In genomic region chrX:21374163-21374993, GRCh38 we compare ENCODE assay signal across 8 cellular contexts. TPM values are rescaled to one million over a fixed set of nuclear protein-coding genes. Genes with fewer than 3 reads are reported as not detected.
A peak's percentile ranks its signal among the peaks of the same experiment; 100 is the strongest.
DNase-seq lines count a peak whose midpoint lies in the region; ATAC-seq and TF ChIP-seq lines count a peak whose summit lies in the region.

Gene CNKSR2 (plus strand): TSS chrX:21374418. CDS start chrX:21374898, 480 bp downstream.

- H3K4me2 ChIP-seq in PC-9, result peak within 1 kb of the TSS; percentile 75

- WGBS in psoas muscle, 3 donors, result 0 to 35% (median 1%) methylated on average over 57 to 82 of the region's 94 CpGs
- WGBS in aorta, 2 donors, result 0 to 24% methylated on average over 78 to 94 of the region's 94 CpGs

- H3K27ac ChIP-seq in CD4-positive, CD25-positive, alpha-beta regulatory T cell (ENCODE audit: insufficient read depth, low read length, poor library complexity, severe bottlenecking), result peak within 1 kb of the TSS; percentile 67
- H3K27ac ChIP-seq in PC-9 (no peak within 1 kb of the TSS), psoas muscle (no peak within 1 kb of the TSS), aorta (ENCODE audit: low read depth in 1 of 2, low read length in 2 of 2) (no peak within 1 kb of the TSS)

- no peaks in the 10 kb centered on the region for H3F3A ChIP-seq in PC-9 (ENCODE audit: insufficient read depth, low read depth)

- H3K27me3 ChIP-seq in CD4-positive, CD25-positive, alpha-beta regulatory T cell (ENCODE audit: control insufficient read depth, insufficient read depth, low read length), result no peaks in the 10 kb centered on the region
- H3K27me3 ChIP-seq in PC-9 (ENCODE audit: insufficient read depth, low read depth), result peaks cover 11% of the 10 kb centered on the region; the same call in 1 of the 2 replicates
- H3K27me3 ChIP-seq in psoas muscle (ENCODE audit: insufficient read depth in 3 of 3, low read length in 2 of 3), result peaks cover 0 to 44% (median 4%) of the 10 kb centered on the region in 3 donors
- no peaks in the 10 kb centered on the region for H3K27me3 ChIP-seq in aorta (ENCODE audit: control insufficient read depth in 1 of 2, insufficient read depth in 2 of 2, low read length in 1 of 2)

- no peaks in the 10 kb centered on the region for H3K9me3 Mint-ChIP-seq in CD4-positive, CD25-positive, alpha-beta regulatory T cell

- peak within 1 kb of the TSS; percentile 89 to 96 (median 94) for H3K4me3 Mint-ChIP-seq in CD4-positive, CD25-positive, alpha-beta regulatory T cell

- no peak for TF ChIP-seq CTCF in PC-9 (conservative IDR thresholded peaks at IDR 0.05)
- TF ChIP-seq CTCF in psoas muscle (IDR thresholded peaks at IDR 0.05), result no peak

- no peaks in the 10 kb centered on the region for H3K27me3 Mint-ChIP-seq in CD4-positive, CD25-positive, alpha-beta regulatory T cell

- peak; percentile 72 to 75 for ATAC-seq in CD4-positive, CD25-positive, alpha-beta regulatory T cell (ENCODE audit: low read depth in 2 of 2)
- ATAC-seq in GM19438 (IDR thresholded peaks at IDR 0.05; ENCODE audit: low read depth, unreplicated experiment) (peak; percentile 76), Right ventricle myocardium superior (ENCODE audit: poor library complexity) (peak; percentile 87), psoas muscle (peak in 3 of 4 donors; percentile 21 to 53 (median 53)), aorta (ENCODE audit: low FRiP score) (peak; percentile 68)

- POLR2A ChIA-PET in PC-9 (lab: Charles Lee; ENCODE audit: unreplicated experiment), result no interaction called here

- CTCF ChIA-PET in PC-9 (lab: Charles Lee), result no interaction called here

- H3K9me3 ChIP-seq in CD4-positive, CD25-positive, alpha-beta regulatory T cell (ENCODE audit: control insufficient read depth in 2 of 2, low read length in 2 of 2), result no peaks in the 10 kb centered on the region
- H3K9me3 ChIP-seq in PC-9 (ENCODE audit: insufficient read depth, low read depth), result no peaks in the 10 kb centered on the region
- H3K9me3 ChIP-seq in psoas muscle, result no peaks in the 10 kb centered on the region
- H3K9me3 ChIP-seq in aorta (ENCODE audit: control insufficient read depth, low read length), result no peaks in the 10 kb centered on the region

- peak; percentile 63 to 69 (median 64) for DNase-seq in CD4-positive, CD25-positive, alpha-beta regulatory T cell
- DNase-seq in HK-2 (ENCODE audit: unreplicated experiment) (peak; percentile 78), PC-9 (peak in 1 of 2 experiments; percentile 53), Right ventricle myocardium superior (peak; percentile 47), psoas muscle (peak; percentile 56 to 67), aorta (peak; percentile 53 to 85)
- DNase-seq in activated effector memory CD4-positive, alpha-beta T cell treated with anti-CD3 and anti-CD28 coated beads, Interleukin-2, amount 50 U/mL, for 16 hours, result peak; percentile 88

- no peaks in the 10 kb centered on the region for H3K36me3 ChIP-seq in CD4-positive, CD25-positive, alpha-beta regulatory T cell (ENCODE audit: control insufficient read depth, insufficient read depth, low read length)
- H3K36me3 ChIP-seq in PC-9 (ENCODE audit: low read depth) (no peaks in the 10 kb centered on the region), psoas muscle (ENCODE audit: insufficient read depth in 1 of 2, low read depth in 1 of 2) (no peaks in the 10 kb centered on the region), aorta (ENCODE audit: control insufficient read depth in 1 of 2, insufficient read depth in 2 of 2, low read length in 1 of 2) (no peaks in the 10 kb centered on the region)

- H3K4me1 ChIP-seq in CD4-positive, CD25-positive, alpha-beta regulatory T cell (ENCODE audit: control insufficient read depth, insufficient read depth, low read length, poor library complexity, severe bottlenecking), result peaks cover 23% of the 10 kb centered on the region
- H3K4me1 ChIP-seq in PC-9 (replicated peaks; ENCODE audit: insufficient read depth) (no peaks in the 10 kb centered on the region), psoas muscle (no peaks in the 10 kb centered on the region), aorta (ENCODE audit: control insufficient read depth in 1 of 2, insufficient read depth in 2 of 2, low read length in 2 of 2) (no peaks in the 10 kb centered on the region)

- H3K79me2 ChIP-seq in PC-9 (ENCODE audit: low read depth), result no peaks in the 10 kb centered on the region

- BruUV-seq in PC-9 (replicated peaks; lab: Mats Ljungman, UMichigan), result no TSS peak

- peak within 1 kb of the TSS; percentile 79 for H2AFZ ChIP-seq in PC-9

- no peaks in the 10 kb centered on the region for H3K36me3 Mint-ChIP-seq in CD4-positive, CD25-positive, alpha-beta regulatory T cell

- peak within 1 kb of the TSS; percentile 48 to 91 (median 90) for H3K27ac Mint-ChIP-seq in CD4-positive, CD25-positive, alpha-beta regulatory T cell

- no peaks in the 10 kb centered on the region for H4K20me1 ChIP-seq in PC-9 (ENCODE audit: insufficient read depth)

- peak within 1 kb of the TSS; percentile 74 for H3K4me3 ChIP-seq in CD4-positive, CD25-positive, alpha-beta regulatory T cell (ENCODE audit: low read depth, low read length)
- peak within 1 kb of the TSS; percentile 56; the same call in 1 of the 2 replicates for H3K4me3 ChIP-seq in PC-9
- H3K4me3 ChIP-seq in psoas muscle, result peak within 1 kb of the TSS; percentile 66
- peak within 1 kb of the TSS; percentile 16 to 43 for H3K4me3 ChIP-seq in aorta (ENCODE audit: low read length in 2 of 2)

- intact Hi-C loops in PC-9 (cut with micrococcal nuclease; ENCODE audit: unreplicated experiment) (no loop called here), Right ventricle myocardium superior (cut with DNase I) (no loop called here), psoas muscle (cut with DNase I) (no loop called here), aorta (cut with DNase I) (no loop called here)

- no peaks in the 10 kb centered on the region for H3K9me2 ChIP-seq in PC-9 (ENCODE audit: insufficient read depth)

- peaks cover 20 to 36% (median 25%) of the 10 kb centered on the region in 4 donors for H3K4me1 Mint-ChIP-seq in CD4-positive, CD25-positive, alpha-beta regulatory T cell

RNA-seq across cellular contexts. Expression of gene CNKSR2, which starts in this region (rescaled TPM):
- total RNA-seq in CD4-positive, CD25-positive, alpha-beta regulatory T cell, result 14.7 TPM
- 1 to 10 TPM; 6.6 to 8.0 (median 7.6) TPM for polyA plus RNA-seq in CD4-positive, CD25-positive, alpha-beta regulatory T cell
- total RNA-seq in PC-9 (2021), result 0.58 and 1.5 TPM in 2 replicates
- total RNA-seq in Right ventricle myocardium superior, result 0.51 TPM
- total RNA-seq in psoas muscle, result under 1 TPM; 0.11 to 0.36 (median 0.34) TPM
- polyA plus RNA-seq in psoas muscle, result under 1 TPM; 0.10 to 0.16 (median 0.14) TPM
- 1 to 10 TPM; 1.6 to 5.4 TPM for total RNA-seq in aorta
- polyA plus RNA-seq in aorta, result not detected

Comparison
In these comparisons a context has a peak if more than half of its experiments do, and no peak if none do; other contexts are left out.
1. RNA of gene CNKSR2 (polyA plus RNA-seq): 6.6 to 8.0 TPM in CD4-positive, CD25-positive, alpha-beta regulatory T cell; not detected in aorta and 0.10 to 0.16 TPM in psoas muscle; every median in the first group is over 4 times any median in the second.
2. Peak in DNase-seq and ATAC-seq in Right ventricle myocardium superior; RNA of the gene not detected or under 1 TPM.
3. Peak in DNase-seq, ATAC-seq and H3K4me3 ChIP-seq in psoas muscle; RNA of the gene not detected or under 1 TPM.
4. Peak in every context shown above with its lines, with median percentiles within 50 percentile points of each other: ATAC-seq and H3K4me3 ChIP-seq.